In the genomic region with DNA sequence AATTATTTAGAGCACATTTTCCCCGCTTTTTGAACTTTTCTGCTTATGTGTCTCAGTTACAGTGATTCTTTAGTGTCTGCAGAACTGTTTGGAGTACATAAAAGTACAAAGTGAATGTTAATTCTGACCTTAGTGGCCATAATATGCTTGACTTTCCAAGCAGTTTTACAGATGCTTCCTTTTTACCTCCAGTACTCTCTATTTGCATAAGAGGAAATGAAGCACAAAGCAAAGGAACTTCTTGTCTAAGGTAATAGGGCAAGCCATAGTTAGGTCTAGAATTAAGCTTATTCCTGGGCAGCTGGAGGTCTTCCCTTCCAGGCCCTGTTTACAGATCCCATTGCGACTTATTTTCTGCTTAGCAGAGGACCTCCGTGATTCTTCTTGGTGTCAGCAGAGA, we compare ENCODE assay signal across 22 cellular contexts. TPM values are rescaled to one million over a fixed set of nuclear protein-coding genes. Genes with fewer than 3 reads are reported as not detected.
DNase-seq lines count a peak whose midpoint lies in the region; ATAC-seq, FAIRE-seq and TF ChIP-seq lines count a peak whose summit lies in the region.
"Had no signal": no experiment of that assay in that cellular context is flagged by ENCODE, and none has a peak within 500 bp of the region (broad histone marks: within the 10 kb centered on the region; RNA-seq: fewer than 3 reads in every experiment).

No MANE protein-coding gene starts in this region.

- H2AFZ ChIP-seq in GM12878 (ENCODE audit: control insufficient read depth, low read depth, low read length) = no peak overlapping the region
- H2AFZ ChIP-seq: PC-9 had no signal

- TF ChIP-seq RAD21 in GM12878 (IDR thresholded peaks at IDR 0.05; ENCODE audit: insufficient read depth, low read depth, low read length) = no peak

- TF ChIP-seq POLR2A in GM12878 (IDR thresholded peaks at IDR 0.05; ENCODE audit: low read depth, low read length) = no peak

- H3K27ac ChIP-seq in GM12878 (ENCODE audit: control insufficient read depth, insufficient read depth) = 0 out of 2 replicates have a peak overlapping the region, but pooled peaks have one; percentile 6
- H3K27ac ChIP-seq: SK-N-MC had no signal

- no peaks in the 10 kb centered on the region for H3K9me3 ChIP-seq in GM12878 (replicated peaks; ENCODE audit: control insufficient read depth, insufficient read depth, low read length)

- H3K27me3 ChIP-seq in GM12878 (replicated peaks in 1 of 2; ENCODE audit: control insufficient read depth in 2 of 2, insufficient read depth in 2 of 2, low read length in 1 of 2) = no peaks in the 10 kb centered on the region

- H3K27me3 Mint-ChIP-seq in activated naive CD4-positive, alpha-beta T cell treated with anti-CD3 and anti-CD28 coated beads, Interleukin-2, amount 50 U/mL, for 24 hours = no peaks in the 10 kb centered on the region
- H3K27me3 Mint-ChIP-seq in IgD-negative memory B cell = no peaks in the 10 kb centered on the region
- no peaks in the 10 kb centered on the region for H3K27me3 Mint-ChIP-seq in stimulated activated memory B cell treated with anti-CD40 and anti-IgM and Interleukin-4, amounts not matched to agents 10 μg/mL and 1 μg/mL and 100 μg/mL, for 72 hours

- no peak overlapping the region for H3K9ac ChIP-seq in GM12878 (ENCODE audit: control insufficient read depth, insufficient read depth, low read length)

- in situ Hi-C loops in GM12878 (cut with MboI) = no loop called here

- no peak overlapping the region for H3K27ac Mint-ChIP-seq in activated naive CD4-positive, alpha-beta T cell treated with anti-CD3 and anti-CD28 coated beads, Interleukin-2, amount 50 U/mL, for 24 hours
- peak overlapping the region; percentile 44 to 92 (median 86) for H3K27ac Mint-ChIP-seq in IgD-negative memory B cell
- H3K27ac Mint-ChIP-seq in stimulated activated memory B cell treated with anti-CD40 and anti-IgM and Interleukin-4, amounts not matched to agents 10 μg/mL and 1 μg/mL and 100 μg/mL, for 72 hours = peak overlapping the region; percentile 80
- H3K27ac Mint-ChIP-seq: activated T-helper 2 cell treated with anti-CD3 and anti-CD28 coated beads, Interferon-gamma antibody, Interleukin-2, Interleukin-4, amounts not matched to agents 10 μg/mL and 5 μg/mL and 100 μg/mL, durations not matched to agents 14 hours and 24 hours and 36 hours had no signal

- ATAC-seq in GM12878 = no peak
- no peak for ATAC-seq in stimulated activated memory B cell treated with anti-CD40 and anti-IgM and Interleukin-4, amounts not matched to agents 10 μg/mL and 1 μg/mL and 100 μg/mL, for 72 hours

- H3K4me1 ChIP-seq in GM12878 (ENCODE audit: control insufficient read depth, insufficient read depth, low read length) = peaks cover 21% of the 10 kb centered on the region

- POLR2A ChIA-PET in GM12878 (lab: Charles Lee) = interaction anchor here (1.0 kb wide), 1 partner anchor 10 kb away, joined by 4 read pairs; no protein-coding TSS in a partner anchor

- CTCF ChIA-PET in GM12878 (lab: Yijun Ruan, JAX) = interaction anchor here (0.7 to 1.4 kb wide), 2 partner anchors 16 to 28 kb away, joined by 3 to 7 read pairs; a partner anchor contains a TSS

- WGBS in GM12878 (ENCODE audit: insufficient coverage, insufficient replicate concordance, low lambda C conversion rate, missing lambda C conversion rate) = 10% methylated on average over 3 of the region's 3 CpGs

- peak overlapping the region; percentile 20; the same call in 1 of the 2 replicates for H3K4me3 ChIP-seq in GM12878
- H3K4me3 ChIP-seq: SK-N-MC had no signal

- H3K9me3 Mint-ChIP-seq in activated naive CD4-positive, alpha-beta T cell treated with anti-CD3 and anti-CD28 coated beads, Interleukin-2, amount 50 U/mL, for 24 hours = no peaks in the 10 kb centered on the region
- no peaks in the 10 kb centered on the region for H3K9me3 Mint-ChIP-seq in IgD-negative memory B cell
- H3K9me3 Mint-ChIP-seq in stimulated activated memory B cell treated with anti-CD40 and anti-IgM and Interleukin-4, amounts not matched to agents 10 μg/mL and 1 μg/mL and 100 μg/mL, for 72 hours = no peaks in the 10 kb centered on the region
- H3K9me3 Mint-ChIP-seq: activated T-helper 2 cell treated with anti-CD3 and anti-CD28 coated beads, Interferon-gamma antibody, Interleukin-2, Interleukin-4, amounts not matched to agents 10 μg/mL and 5 μg/mL and 100 μg/mL, durations not matched to agents 14 hours and 24 hours and 36 hours had no signal

- RAD21 ChIA-PET in GM12878 (lab: Charles Lee; ENCODE audit: unreplicated experiment) = interaction anchor here (0.8 to 4.1 kb wide), 2 partner anchors 12 to 43 kb away, joined by 3 to 30 read pairs; no protein-coding TSS in a partner anchor

- intact Hi-C loops in GM12878 (cut with micrococcal nuclease; ENCODE audit: unreplicated experiment) = loop anchor here (10.0 kb wide), 1 partner anchor 205 kb away; a partner anchor contains a TSS

- H3K36me3 ChIP-seq in GM12878 (ENCODE audit: control insufficient read depth in 2 of 2, insufficient read depth in 2 of 2, low read length in 1 of 2) = peaks cover 0 to 10% of the 10 kb centered on the region in 2 experiments; a peak in 3 of 4 replicates

- peak overlapping the region; percentile 38 for H3K4me3 Mint-ChIP-seq in activated naive CD4-positive, alpha-beta T cell treated with anti-CD3 and anti-CD28 coated beads, Interleukin-2, amount 50 U/mL, for 24 hours
- peak overlapping the region; percentile 63 to 97 (median 86) for H3K4me3 Mint-ChIP-seq in IgD-negative memory B cell
- H3K4me3 Mint-ChIP-seq in stimulated activated memory B cell treated with anti-CD40 and anti-IgM and Interleukin-4, amounts not matched to agents 10 μg/mL and 1 μg/mL and 100 μg/mL, for 72 hours = peak overlapping the region; percentile 67

- peaks cover 80% of the 10 kb centered on the region for H3K79me2 ChIP-seq in GM12878 (ENCODE audit: control insufficient read depth, insufficient read depth, low read length)

- H4K20me1 ChIP-seq in GM12878 (ENCODE audit: control insufficient read depth, insufficient read depth) = peaks cover 15% of the 10 kb centered on the region

- H3K4me2 ChIP-seq in GM12878 (ENCODE audit: control insufficient read depth, insufficient read depth) = peak overlapping the region; percentile 60

- DNase-seq in activated naive CD4-positive, alpha-beta T cell (lab: John Stamatoyannopoulos, UW) = no peak
- DNase-seq in GM12878 (ENCODE audit: low read depth, low spot score) = no peak
- DNase-seq in DMS 273 (lab: John Stamatoyannopoulos, UW; ENCODE audit: unreplicated experiment) = no peak
- DNase-seq in GM19238 (ENCODE audit: insufficient read length, low spot score) = no peak
- DNase-seq in DMS153 treated with DMSO at 0.1 percent for 48 hours (lab: John Stamatoyannopoulos, UW; ENCODE audit: unreplicated experiment) = no peak
- DNase-seq: activated CD4-positive, alpha-beta T cell treated with anti-CD3 and anti-CD28 coated beads, Interleukin-2, amount 50 U/mL, for 48 hours; anterior cingulate cortex; GDM1; hypothalamus; kidney; mesenchymal stem cell; NCI-H1105 treated with DMSO at 0.1 percent for 48 hours; NCI-H2171; NCI-H69; PC-9; stimulated activated CD4-positive, alpha-beta T cell treated with anti-CD3 and anti-CD28 coated beads, Interleukin-15, amount 100 ng/mL, for 24 hours had no signal

- TF ChIP-seq CTCF in GM12878 (IDR thresholded peaks at IDR 0.05 in 2 of 3, conservative IDR thresholded peaks at IDR 0.05 in 1 of 3; ENCODE audit: control insufficient read depth in 2 of 3, extremely low read depth in 1 of 3, insufficient read depth in 1 of 3, low read depth in 3 of 3, low read length in 3 of 3) = no peak

- SMC1A ChIA-PET in GM12878 (lab: Charles Lee; ENCODE audit: uncharacterized antibody, unreplicated experiment) = interaction anchor here (1.0 to 5.5 kb wide), 3 partner anchors 13 to 28 kb away, joined by 3 to 54 read pairs (median 4); a partner anchor contains a TSS

- FAIRE-seq in GM12878 (lab: Jason Lieb, UNC) = no peak
- FAIRE-seq: endometrium, kidney had no signal

- H3K4me1 Mint-ChIP-seq in activated naive CD4-positive, alpha-beta T cell treated with anti-CD3 and anti-CD28 coated beads, Interleukin-2, amount 50 U/mL, for 24 hours = peaks cover 84% of the 10 kb centered on the region
- peaks cover 43 to 75% (median 59%) of the 10 kb centered on the region in 3 donors for H3K4me1 Mint-ChIP-seq in IgD-negative memory B cell
- peaks cover 75% of the 10 kb centered on the region for H3K4me1 Mint-ChIP-seq in stimulated activated memory B cell treated with anti-CD40 and anti-IgM and Interleukin-4, amounts not matched to agents 10 μg/mL and 1 μg/mL and 100 μg/mL, for 72 hours

- H3K36me3 Mint-ChIP-seq in activated naive CD4-positive, alpha-beta T cell treated with anti-CD3 and anti-CD28 coated beads, Interleukin-2, amount 50 U/mL, for 24 hours = peaks cover 7% of the 10 kb centered on the region
- peaks cover 4% of the 10 kb centered on the region for H3K36me3 Mint-ChIP-seq in IgD-negative memory B cell
- peaks cover 23% of the 10 kb centered on the region for H3K36me3 Mint-ChIP-seq in stimulated activated memory B cell treated with anti-CD40 and anti-IgM and Interleukin-4, amounts not matched to agents 10 μg/mL and 1 μg/mL and 100 μg/mL, for 72 hours

- no TSS peak for BruUV-seq in GM12878 (replicated peaks; lab: Mats Ljungman, UMichigan)

- no peak for TF ChIP-seq EP300 in GM12878 (IDR thresholded peaks at IDR 0.05; ENCODE audit: borderline replicate concordance in 1 of 2, control insufficient read depth in 1 of 2, low read depth in 2 of 2, low read length in 2 of 2)

RNA-seq across cellular contexts. Expression of a gene that starts 3.6 kb away (rescaled TPM):
- 46.7 TPM for polyA plus RNA-seq in IgD-negative memory B cell
- 156 and 196 TPM in 2 replicates for total RNA-seq in GM12878 (2013; cell fraction: nucleolus; rRNA removed)
- 33.8 and 39.1 TPM in 2 replicates for total RNA-seq in GM12878 (2014; rRNA removed)
- total RNA-seq in GM12878 (2014; rRNA removed; fragmentation: Illumina TruSeq; extraction: Trizol) = 20.6 and 20.8 TPM in 2 replicates
- total RNA-seq in GM12878 (2021) = 55.7 and 63.1 TPM in 2 replicates
- 25.3 TPM for polyA plus RNA-seq in GM12878 (2011; ENCODE audit: low read depth)
- polyA plus RNA-seq in GM12878 (2011; rRNA removed) = 28.0 and 47.0 TPM in 2 replicates
- polyA plus RNA-seq in GM12878 (2011; cell fraction: cytosol; rRNA removed) = 32.9 and 43.9 TPM in 2 replicates
- 185 and 188 TPM in 2 replicates for polyA plus RNA-seq in GM12878 (2011; cell fraction: nucleus; rRNA removed)
- 37.0 and 38.4 TPM in 2 replicates for polyA plus RNA-seq in GM12878 (2012)
- 16.6 and 39.2 TPM in 2 replicates for polyA plus RNA-seq in GM12878 (2014; fragmentation: Illumina TruSeq; extraction: Trizol)
- 1 to 10 TPM in 1 of 2 experiments, under 1 TPM in 1; 0.89 to 1.9 TPM for polyA plus RNA-seq in GM12878 (2014; fragmentation: Nextera tagmentation; extraction: Ambion mirVana)
- polyA plus RNA-seq in GM12878 (2014; rRNA removed) = 46.2 and 57.3 TPM in 2 replicates
- polyA plus RNA-seq in GM12878 (2016; fragmentation: Nextera tagmentation; extraction: Ambion mirVana) = 10 to 100 TPM; 25.7 to 29.3 TPM
- polyA minus RNA-seq in GM12878 (2011; rRNA and poly(A)+ RNA removed) = 56.7 and 73.3 TPM in 2 replicates
- 15.3 and 19.2 TPM in 2 replicates for polyA minus RNA-seq in GM12878 (2011; cell fraction: cytosol; rRNA and poly(A)+ RNA removed)
- polyA minus RNA-seq in GM12878 (2011; cell fraction: nucleus; rRNA and poly(A)+ RNA removed) = 76.4 and 113 TPM in 2 replicates

RNA-seq across cellular contexts. Expression of a gene that starts 8.6 kb away (rescaled TPM):
- polyA plus RNA-seq in IgD-negative memory B cell (5.4 TPM), GM12878 (2011; rRNA removed) (47.4 and 54.6 TPM in 2 replicates), GM12878 (2014; fragmentation: Illumina TruSeq; extraction: Trizol) (43.9 and 48.6 TPM in 2 replicates), GM12878 (2014; fragmentation: Nextera tagmentation; extraction: Ambion mirVana) (10 to 100 TPM; 11.9 to 15.9 TPM), GM12878 (2014; rRNA removed) (50.0 and 50.8 TPM in 2 replicates), GM12878 (2016; fragmentation: Nextera tagmentation; extraction: Ambion mirVana) (1 to 10 TPM; 6.2 to 7.8 TPM)
- total RNA-seq in GM12878 (2013; cell fraction: nucleolus; rRNA removed) = 42.3 and 42.8 TPM in 2 replicates
- total RNA-seq in GM12878 (2014; rRNA removed) (50.4 and 65.1 TPM in 2 replicates), GM12878 (2014; rRNA removed; fragmentation: Illumina TruSeq; extraction: Trizol) (37.1 and 37.9 TPM in 2 replicates), GM12878 (2021) (48.1 and 53.4 TPM in 2 replicates)
- polyA plus RNA-seq in GM12878 (2011; ENCODE audit: low read depth) = 24.6 TPM
- 70.1 and 74.6 TPM in 2 replicates for polyA plus RNA-seq in GM12878 (2011; cell fraction: cytosol; rRNA removed)
- polyA plus RNA-seq in GM12878 (2011; cell fraction: nucleus; rRNA removed) = 35.7 and 38.5 TPM in 2 replicates
- 33.3 and 35.5 TPM in 2 replicates for polyA plus RNA-seq in GM12878 (2012)
- 46.8 and 52.2 TPM in 2 replicates for polyA minus RNA-seq in GM12878 (2011; rRNA and poly(A)+ RNA removed)
- polyA minus RNA-seq in GM12878 (2011; cell fraction: cytosol; rRNA and poly(A)+ RNA removed) = 24.2 and 27.9 TPM in 2 replicates
- polyA minus RNA-seq in GM12878 (2011; cell fraction: nucleus; rRNA and poly(A)+ RNA removed) = 11.6 and 18.6 TPM in 2 replicates

RNA-seq across cellular contexts. Expression of a gene that starts 27.5 kb away (rescaled TPM):
- 67.0 TPM for polyA plus RNA-seq in IgD-negative memory B cell
- 12.9 and 15.1 TPM in 2 replicates for total RNA-seq in GM12878 (2013; cell fraction: nucleolus; rRNA removed)
- 97.3 and 107 TPM in 2 replicates for total RNA-seq in GM12878 (2014; rRNA removed)
- 87.8 and 92.6 TPM in 2 replicates for total RNA-seq in GM12878 (2014; rRNA removed; fragmentation: Illumina TruSeq; extraction: Trizol)
- total RNA-seq in GM12878 (2021) = 133 and 134 TPM in 2 replicates
- polyA plus RNA-seq in GM12878 (2011; ENCODE audit: low read depth) = 32.5 TPM
- 71.8 and 89.6 TPM in 2 replicates for polyA plus RNA-seq in GM12878 (2011; rRNA removed)
- 39.3 and 54.7 TPM in 2 replicates for polyA plus RNA-seq in GM12878 (2011; cell fraction: cytosol; rRNA removed)
- 23.3 and 25.9 TPM in 2 replicates for polyA plus RNA-seq in GM12878 (2011; cell fraction: nucleus; rRNA removed)
- polyA plus RNA-seq in GM12878 (2012) = 55.0 and 72.2 TPM in 2 replicates
- 116 and 131 TPM in 2 replicates for polyA plus RNA-seq in GM12878 (2014; fragmentation: Illumina TruSeq; extraction: Trizol)
- 10 to 100 TPM; 37.6 to 62.2 TPM for polyA plus RNA-seq in GM12878 (2014; fragmentation: Nextera tagmentation; extraction: Ambion mirVana)
- 69.9 and 70.8 TPM in 2 replicates for polyA plus RNA-seq in GM12878 (2014; rRNA removed)
- polyA plus RNA-seq in GM12878 (2016; fragmentation: Nextera tagmentation; extraction: Ambion mirVana) = 100 to 1,000 TPM; 194 to 197 TPM
- polyA minus RNA-seq in GM12878 (2011; rRNA and poly(A)+ RNA removed) = 35.8 and 38.8 TPM in 2 replicates
- 20.8 and 24.8 TPM in 2 replicates for polyA minus RNA-seq in GM12878 (2011; cell fraction: cytosol; rRNA and poly(A)+ RNA removed)
- polyA minus RNA-seq in GM12878 (2011; cell fraction: nucleus; rRNA and poly(A)+ RNA removed) = 6.9 and 9.3 TPM in 2 replicates

RNA-seq across cellular contexts. Expression of a gene that starts 46.5 kb away (rescaled TPM):
- 206 TPM for polyA plus RNA-seq in IgD-negative memory B cell
- 163 and 168 TPM in 2 replicates for total RNA-seq in GM12878 (2013; cell fraction: nucleolus; rRNA removed)
- 69.8 and 87.5 TPM in 2 replicates for total RNA-seq in GM12878 (2014; rRNA removed)
- 30.6 and 33.1 TPM in 2 replicates for total RNA-seq in GM12878 (2014; rRNA removed; fragmentation: Illumina TruSeq; extraction: Trizol)
- total RNA-seq in GM12878 (2021) = 93.4 and 107 TPM in 2 replicates
- 26.3 TPM for polyA plus RNA-seq in GM12878 (2011; ENCODE audit: low read depth)
- polyA plus RNA-seq in GM12878 (2011; rRNA removed) = 18.6 and 38.7 TPM in 2 replicates
- 48.0 and 68.9 TPM in 2 replicates for polyA plus RNA-seq in GM12878 (2011; cell fraction: cytosol; rRNA removed)
- polyA plus RNA-seq in GM12878 (2011; cell fraction: nucleus; rRNA removed) = 156 and 202 TPM in 2 replicates
- 56.9 and 62.2 TPM in 2 replicates for polyA plus RNA-seq in GM12878 (2012)
- 8.7 and 26.2 TPM in 2 replicates for polyA plus RNA-seq in GM12878 (2014; fragmentation: Illumina TruSeq; extraction: Trizol)
- polyA plus RNA-seq in GM12878 (2014; fragmentation: Nextera tagmentation; extraction: Ambion mirVana) = under 1 TPM; 0.18 to 0.95 TPM
- 78.0 and 103 TPM in 2 replicates for polyA plus RNA-seq in GM12878 (2014; rRNA removed)
- 10 to 100 TPM; 10.4 to 40.8 TPM for polyA plus RNA-seq in GM12878 (2016; fragmentation: Nextera tagmentation; extraction: Ambion mirVana)
- 49.2 and 105 TPM in 2 replicates for polyA minus RNA-seq in GM12878 (2011; rRNA and poly(A)+ RNA removed)
- 31.7 and 37.9 TPM in 2 replicates for polyA minus RNA-seq in GM12878 (2011; cell fraction: cytosol; rRNA and poly(A)+ RNA removed)
- polyA minus RNA-seq in GM12878 (2011; cell fraction: nucleus; rRNA and poly(A)+ RNA removed) = 52.8 and 89.5 TPM in 2 replicates

RNA-seq across cellular contexts. Expression of a gene that starts 52.9 kb away (rescaled TPM):
- polyA plus RNA-seq in IgD-negative memory B cell = 4.9 TPM
- 17.7 and 20.7 TPM in 2 replicates for total RNA-seq in GM12878 (2013; cell fraction: nucleolus; rRNA removed)
- total RNA-seq in GM12878 (2014; rRNA removed) = 7.0 and 7.3 TPM in 2 replicates
- total RNA-seq in GM12878 (2014; rRNA removed; fragmentation: Illumina TruSeq; extraction: Trizol) = 7.0 and 7.4 TPM in 2 replicates
- total RNA-seq in GM12878 (2021) = 7.7 and 8.9 TPM in 2 replicates
- polyA plus RNA-seq in GM12878 (2011; ENCODE audit: low read depth) = 7.5 TPM
- 10.5 and 12.7 TPM in 2 replicates for polyA plus RNA-seq in GM12878 (2011; rRNA removed)
- 8.1 and 8.6 TPM in 2 replicates for polyA plus RNA-seq in GM12878 (2011; cell fraction: cytosol; rRNA removed)
- 8.7 and 12.0 TPM in 2 replicates for polyA plus RNA-seq in GM12878 (2011; cell fraction: nucleus; rRNA removed)
- 7.4 and 10.6 TPM in 2 replicates for polyA plus RNA-seq in GM12878 (2012)
- polyA plus RNA-seq in GM12878 (2014; fragmentation: Illumina TruSeq; extraction: Trizol) = 13.0 TPM in 2 replicates
- 10 to 100 TPM; 12.4 to 14.5 TPM for polyA plus RNA-seq in GM12878 (2014; fragmentation: Nextera tagmentation; extraction: Ambion mirVana)
- polyA plus RNA-seq in GM12878 (2014; rRNA removed) = 9.5 and 11.4 TPM in 2 replicates
- 10 to 100 TPM; 16.8 to 18.6 TPM for polyA plus RNA-seq in GM12878 (2016; fragmentation: Nextera tagmentation; extraction: Ambion mirVana)
- polyA minus RNA-seq in GM12878 (2011; rRNA and poly(A)+ RNA removed) = 9.9 and 11.7 TPM in 2 replicates
- 2.5 TPM in 1 of 2 replicates, not detected in the other for polyA minus RNA-seq in GM12878 (2011; cell fraction: cytosol; rRNA and poly(A)+ RNA removed)
- 1.6 and 9.0 TPM in 2 replicates for polyA minus RNA-seq in GM12878 (2011; cell fraction: nucleus; rRNA and poly(A)+ RNA removed)
